In genomic region chr3:106719583-106719982, GRCh38 we compare ENCODE assay signal across 18 cellular contexts.
"Had no signal": no experiment of that assay in that cellular context is flagged by ENCODE, and none has a peak within 500 bp of the region (broad histone marks: within the 10 kb centered on the region; RNA-seq: fewer than 3 reads in every experiment).

No MANE protein-coding gene starts in this region.

- H3K27me3 ChIP-seq: colonic mucosa had no signal

- ATAC-seq: activated CD4-positive, alpha-beta T cell treated with anti-CD3 and anti-CD28 coated beads for 36 hours; activated CD8-positive, alpha-beta T cell treated with anti-CD3 and anti-CD28 coated beads for 36 hours had no signal

- H3K36me3 ChIP-seq: colonic mucosa had no signal

- H3K27ac ChIP-seq: colonic mucosa, VCaP had no signal

- H3K9me3 ChIP-seq: colonic mucosa had no signal

- DNase-seq: activated CD4-positive, alpha-beta T cell treated with anti-CD3 and anti-CD28 coated beads for 36 hours; activated CD8-positive, alpha-beta memory T cell treated with anti-CD3 and anti-CD28 coated beads, Interleukin-2, amount 50 U/mL, for 48 hours; activated CD8-positive, alpha-beta T cell treated with anti-CD3 and anti-CD28 coated beads for 36 hours; activated naive CD4-positive, alpha-beta T cell treated with anti-CD3 and anti-CD28 coated beads, Interleukin-2, amount 50 U/mL, for 16 hours; activated naive CD8-positive, alpha-beta T cell treated with anti-CD3 and anti-CD28 coated beads, Interleukin-2, amount 10 ng/mL, durations not matched to agents 7 days and 5 days; activated T-cell treated with anti-CD3 and anti-CD28 coated beads, Interleukin-2, amount 50 U/mL, for 1 hour; caudate nucleus; colonic mucosa; Karpas-422; NCI-H1105; NCI-H1436; NCI-H1694 treated with DMSO at 0.1 percent for 48 hours; NCI-H2081; NCI-H510A treated with DMSO at 0.1 percent for 48 hours; NCI-H69; SHP77 treated with DMSO at 0.1 percent for 48 hours; T-helper 1 cell had no signal

- H3K4me3 ChIP-seq: colonic mucosa had no signal

- H3K4me1 ChIP-seq: colonic mucosa had no signal
